ENCODE assay signal across 27 cellular contexts in genomic region chr20:61908057-61909026, GRCh38.
"Had no signal": no experiment of that assay in that cellular context is flagged by ENCODE, and none has a peak within 500 bp of the region (broad histone marks: within the 10 kb centered on the region; RNA-seq: fewer than 3 reads in every experiment).

No MANE protein-coding gene starts in this region.

- H3K27ac ChIP-seq: ascending aorta, body of pancreas, SJSA1 had no signal

- H3K4me1 ChIP-seq: ascending aorta, body of pancreas, SJSA1 had no signal

- ATAC-seq: activated CD8-positive, alpha-beta T cell treated with anti-CD3 and anti-CD28 coated beads, Interleukin-2, amount 10 ng/mL, durations not matched to agents 7 days and 5 days; body of pancreas; Panc1; SK-N-SH treated with all-trans-retinoic acid at 6 μM for 48 hours; WTC11 had no signal

- H3K9me3 ChIP-seq: body of pancreas had no signal

- H3K4me3 ChIP-seq: ascending aorta, body of pancreas, SJSA1 had no signal

- DNase-seq: activated CD4-positive, alpha-beta T cell treated with anti-CD3 and anti-CD28 coated beads for 48 hours; activated CD4-positive, alpha-beta T cell treated with anti-CD3 and anti-CD28 coated beads, Interleukin-2, amount 50 U/mL, for 4 hours; activated CD4-positive, CD25-positive, alpha-beta regulatory T cell treated with anti-CD3 and anti-CD28 coated beads, Interleukin-2, amount 50 U/mL, for 72 hours; activated CD8-positive, alpha-beta memory T cell treated with anti-CD3 and anti-CD28 coated beads, Interleukin-2, amount 50 U/mL, for 48 hours; activated CD8-positive, alpha-beta T cell treated with anti-CD3 and anti-CD28 coated beads, Interleukin-2, amount 10 ng/mL, durations not matched to agents 7 days and 5 days; activated naive CD4-positive, alpha-beta T cell treated with anti-CD3 and anti-CD28 coated beads, Interleukin-2, amount 50 U/mL, for 16 hours; activated T-cell treated with anti-CD3 and anti-CD28 coated beads, Interleukin-2, amount 50 U/mL, for 1 hour; amniotic stem cell; body of pancreas; central memory CD4-positive, alpha-beta T cell; NCI-H1092 treated with DMSO at 0.1 percent for 48 hours; NCI-H1417 treated with DMSO at 0.1 percent for 48 hours; NCI-H187; NCI-H2081; NCI-H510A treated with DMSO at 0.1 percent for 48 hours; NCI-H69; NK-92 treated with Interleukin-12 subunit alpha and Interleukin-12 subunit beta, amount 100 ng/mL, for 24 hours; OCI-M1; RPMI8226; SHP77; SW 1271 had no signal

- FAIRE-seq: bronchial epithelial cell had no signal

- H3K36me3 ChIP-seq: ascending aorta, SJSA1 had no signal

- H3K27me3 ChIP-seq: ascending aorta, body of pancreas had no signal
